In genomic region chr5:78577051-78577807, GRCh38 we compare ENCODE assay signal across 15 cellular contexts.
DNase-seq lines count a peak whose midpoint lies in the region; ATAC-seq and TF ChIP-seq lines count a peak whose summit lies in the region.
"Had no signal": no experiment of that assay in that cellular context is flagged by ENCODE, and none has a peak within 500 bp of the region (broad histone marks: within the 10 kb centered on the region; RNA-seq: fewer than 3 reads in every experiment).

No MANE protein-coding gene starts in this region.

- H3K18ac ChIP-seq in mesenchymal stem cell (ENCODE audit: low read depth in 1 of 2, low read length in 2 of 2) = no peak overlapping the region

- peaks cover 66% of the 10 kb centered on the region for H3K36me3 Mint-ChIP-seq in endodermal cell (ENCODE audit: low read depth)
- no peaks in the 10 kb centered on the region for H3K36me3 Mint-ChIP-seq in activated T-helper 17 cell treated with anti-CD3 and anti-CD28 coated beads, Interleukin-2, amount 50 U/mL, for 72 hours (ENCODE audit: low read depth)

- 95 to 100% methylated on average over 6 to 8 of the region's 8 CpGs for WGBS in endodermal cell (ENCODE audit: insufficient coverage in 1 of 2, insufficient read length in 1 of 2), 2 experiments
- WGBS in mesenchymal stem cell = 96% methylated on average over 8 of the region's 8 CpGs

- H3K23ac ChIP-seq in mesenchymal stem cell (ENCODE audit: low read length in 2 of 2) = no peak overlapping the region

- H2AFZ ChIP-seq in mesenchymal stem cell (ENCODE audit: low read depth, low read length) = no peak overlapping the region

- no peak overlapping the region for H3K14ac ChIP-seq in mesenchymal stem cell (ENCODE audit: low read length in 2 of 2)

- H3K4me2 ChIP-seq in mesenchymal stem cell (ENCODE audit: low read length, poor library complexity, severe bottlenecking) = no peak overlapping the region

- peaks cover 20% of the 10 kb centered on the region for H3K4me1 Mint-ChIP-seq in endodermal cell
- H3K4me1 Mint-ChIP-seq in activated T-helper 17 cell treated with anti-CD3 and anti-CD28 coated beads, Interleukin-2, amount 50 U/mL, for 72 hours = no peaks in the 10 kb centered on the region

- ATAC-seq in activated T-helper 17 cell treated with anti-CD3 and anti-CD28 coated beads, Interleukin-2, amount 50 U/mL, for 72 hours (replicated peaks) = no peak
- ATAC-seq in HG02678 (IDR thresholded peaks at IDR 0.05; ENCODE audit: unreplicated experiment) = no peak
- no peak for ATAC-seq in GM19351 (IDR thresholded peaks at IDR 0.05; ENCODE audit: unreplicated experiment)

- H3K27ac ChIP-seq in endodermal cell (ENCODE audit: low read depth, low read length) = no peak overlapping the region
- H3K27ac ChIP-seq in mesenchymal stem cell (ENCODE audit: low read length, poor library complexity, severe bottlenecking) = no peak overlapping the region
- peak overlapping the region; percentile 53 for H3K27ac ChIP-seq in stomach smooth muscle (ENCODE audit: low read length)

- H3K4ac ChIP-seq in mesenchymal stem cell (ENCODE audit: low read depth in 1 of 2, low read length in 2 of 2) = no peak overlapping the region

- no peak overlapping the region for H2BK12ac ChIP-seq in mesenchymal stem cell (ENCODE audit: low read length in 2 of 2)

- H2BK120ac ChIP-seq in mesenchymal stem cell (ENCODE audit: low read depth, low read length) = no peak overlapping the region

- H4K91ac ChIP-seq in mesenchymal stem cell (ENCODE audit: low read length) = no peak overlapping the region

- no peak overlapping the region for H2BK15ac ChIP-seq in mesenchymal stem cell (ENCODE audit: low read depth, poor library complexity, severe bottlenecking)

- H3K36me3 ChIP-seq in endodermal cell (ENCODE audit: control insufficient read depth, insufficient read depth, low read length) (peaks cover 32% of the 10 kb centered on the region), mesenchymal stem cell (ENCODE audit: control insufficient read depth in 1 of 2, insufficient read depth in 2 of 2, low read depth in 1 of 2, low read length in 2 of 2) (no peaks in the 10 kb centered on the region), stomach smooth muscle (ENCODE audit: control insufficient read depth in 2 of 2, insufficient read depth in 2 of 2, low read length in 2 of 2) (no peaks in the 10 kb centered on the region)

- H3K4me3 ChIP-seq in endodermal cell (ENCODE audit: low read length) = no peak overlapping the region
- H3K4me3 ChIP-seq in mesenchymal stem cell (ENCODE audit: insufficient read depth in 1 of 2, low read depth in 1 of 2, low read length in 2 of 2) = peak overlapping the region in 1 of 2 experiments; percentile 19
- no peak overlapping the region for H3K4me3 ChIP-seq in stomach smooth muscle (ENCODE audit: low read length in 2 of 2)

- in situ Hi-C loops in SK-MEL-5 (cut with HindIII; ENCODE audit: low pct_unique_long_range_greater_than_20kb, low sequenced_read_pairs) = no loop called here

- H3K9me3 Mint-ChIP-seq in endodermal cell = peaks cover 17% of the 10 kb centered on the region
- no peaks in the 10 kb centered on the region for H3K9me3 Mint-ChIP-seq in activated T-helper 17 cell treated with anti-CD3 and anti-CD28 coated beads, Interleukin-2, amount 50 U/mL, for 72 hours

- H3K27ac Mint-ChIP-seq in endodermal cell = peak overlapping the region; percentile 1
- H3K27ac Mint-ChIP-seq in activated T-helper 17 cell treated with anti-CD3 and anti-CD28 coated beads, Interleukin-2, amount 50 U/mL, for 72 hours = no peak overlapping the region

- no peak overlapping the region for H2AK5ac ChIP-seq in mesenchymal stem cell (ENCODE audit: low read length, severe bottlenecking)

- H3K9me3 ChIP-seq in endodermal cell (ENCODE audit: control insufficient read depth, low read length) (no peaks in the 10 kb centered on the region), mesenchymal stem cell (ENCODE audit: control insufficient read depth, low read length) (no peaks in the 10 kb centered on the region), stomach smooth muscle (ENCODE audit: control insufficient read depth in 2 of 2, low read length in 2 of 2) (no peaks in the 10 kb centered on the region)

- H3K4me1 ChIP-seq in endodermal cell (ENCODE audit: control insufficient read depth, insufficient read depth, low read length) (no peaks in the 10 kb centered on the region), mesenchymal stem cell (ENCODE audit: control insufficient read depth, insufficient read depth, low read depth, low read length) (peaks cover 3% of the 10 kb centered on the region), stomach smooth muscle (ENCODE audit: control insufficient read depth, insufficient read depth, low read length) (peaks cover 24% of the 10 kb centered on the region)

- no peak overlapping the region for H3K4me3 Mint-ChIP-seq in endodermal cell
- H3K4me3 Mint-ChIP-seq in activated T-helper 17 cell treated with anti-CD3 and anti-CD28 coated beads, Interleukin-2, amount 50 U/mL, for 72 hours = no peak overlapping the region

- DNase-seq in SK-MEL-5 (ENCODE audit: low read depth, low spot score) (peak; percentile 77), endodermal cell (no peak), mesenchymal stem cell (no peak), iPS-NIHi11 (ENCODE audit: low spot score) (no peak)
- DNase-seq: activated T-cell treated with anti-CD3 and anti-CD28 coated beads for 4 hours; AML-193; effector CD4-positive, alpha-beta T cell; head of caudate nucleus; NCI-H2081 treated with DMSO at 0.1 percent for 48 hours; stimulated activated CD8-positive, alpha-beta memory T cell treated with anti-CD3 and anti-CD28 coated beads, Interleukin-4, amount 100 ng/mL, for 48 hours; SW 1271 had no signal

- peaks cover 8% of the 10 kb centered on the region for H3K79me1 ChIP-seq in mesenchymal stem cell (replicated peaks; ENCODE audit: low read length, poor library complexity, severe bottlenecking)

- H3K27me3 ChIP-seq in endodermal cell (ENCODE audit: control insufficient read depth, insufficient read depth, low read length, poor library complexity, severe bottlenecking) (no peaks in the 10 kb centered on the region), mesenchymal stem cell (ENCODE audit: control insufficient read depth in 1 of 2, insufficient read depth in 1 of 2, low read length in 2 of 2) (no peaks in the 10 kb centered on the region), stomach smooth muscle (ENCODE audit: control insufficient read depth in 1 of 2, insufficient read depth in 2 of 2, low read length in 2 of 2) (no peaks in the 10 kb centered on the region)

- H3K9ac ChIP-seq in endodermal cell (ENCODE audit: extremely low read depth, low read length, poor library complexity, severe bottlenecking) = no peak overlapping the region
- H3K9ac ChIP-seq in mesenchymal stem cell (ENCODE audit: low read length) = peak overlapping the region; percentile 21
- H3K9ac ChIP-seq in stomach smooth muscle (ENCODE audit: low read length in 2 of 2) = no peak overlapping the region

- no peaks in the 10 kb centered on the region for H3K27me3 Mint-ChIP-seq in endodermal cell (ENCODE audit: insufficient read depth)
- no peaks in the 10 kb centered on the region for H3K27me3 Mint-ChIP-seq in activated T-helper 17 cell treated with anti-CD3 and anti-CD28 coated beads, Interleukin-2, amount 50 U/mL, for 72 hours

- no peak overlapping the region for H2BK5ac ChIP-seq in mesenchymal stem cell (ENCODE audit: low read depth, low read length, poor library complexity, severe bottlenecking)

- no peak for TF ChIP-seq CTCF in endodermal cell (conservative IDR thresholded peaks at IDR 0.05)

- H4K8ac ChIP-seq in mesenchymal stem cell (ENCODE audit: low read length) = no peak overlapping the region
